8 cellular contexts compared by ENCODE assay signal in the genomic region with DNA sequence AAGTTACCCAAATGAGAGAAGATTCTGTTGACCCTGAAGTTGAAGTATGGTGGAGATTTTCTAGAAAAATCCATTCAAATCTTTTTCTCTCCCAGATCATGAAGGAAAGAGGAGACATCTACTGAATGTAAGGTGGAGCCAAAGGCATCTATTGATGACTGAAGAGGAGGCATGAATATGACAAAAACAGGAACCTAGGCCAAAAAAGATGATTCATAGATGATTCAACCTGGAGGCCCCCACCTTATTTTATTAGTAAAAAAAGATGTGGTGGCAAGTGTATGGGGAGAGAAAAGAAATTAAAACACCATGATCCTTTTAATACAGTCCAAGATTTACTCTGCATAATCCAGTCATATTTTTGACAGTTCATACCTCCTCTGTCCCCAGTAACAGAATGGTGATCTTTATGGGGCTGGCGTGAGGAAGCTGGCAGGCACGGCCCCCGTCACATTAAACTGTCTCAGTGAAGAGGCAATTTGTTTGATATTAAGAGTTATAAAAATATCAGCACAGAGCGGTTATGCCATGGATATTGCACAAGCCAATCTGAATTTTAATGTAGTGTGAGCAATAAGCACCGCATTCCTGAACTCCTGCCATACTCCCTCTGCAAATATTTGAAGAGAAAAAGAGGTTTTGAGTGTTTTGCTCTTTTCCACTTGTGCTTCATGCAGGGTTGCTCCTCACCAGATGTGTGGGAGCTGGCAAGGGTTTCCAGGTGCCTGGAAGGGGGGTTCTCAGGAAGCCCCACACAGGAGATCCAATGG.
DNase-seq lines count a peak whose midpoint lies in the region; ATAC-seq and TF ChIP-seq lines count a peak whose summit lies in the region.
"Not testable (repeated sequence)": the region's sequence is repeated elsewhere in the genome, so short reads cannot be mapped to it uniquely, and the experiment has no call there.

No MANE protein-coding gene starts in this region.

- H3K4me3 ChIP-seq in AG04450 (ENCODE audit: low read depth, low read length); MG63; adipocyte (ENCODE audit: low read length); colonic mucosa; lower lobe of right lung: not testable (repeated sequence)

- H3K9me3 ChIP-seq in AG04450 (ENCODE audit: control insufficient read depth, insufficient read depth, low read length); MG63; adipocyte (ENCODE audit: control insufficient read depth, low read length); colonic mucosa; lower lobe of right lung: not testable (repeated sequence)

- not testable (repeated sequence) for H3K36me3 ChIP-seq in MG63; adipocyte (ENCODE audit: control insufficient read depth, insufficient read depth, low read length, severe bottlenecking); colonic mucosa; lower lobe of right lung

- intact Hi-C loops in colonic mucosa (cut with DNase I); lower lobe of right lung (cut with DNase I): not testable (repeated sequence)

- H3K27ac ChIP-seq in AG04450 (ENCODE audit: low read depth, low read length); colonic mucosa; foreskin keratinocyte: not testable (repeated sequence)
- H3K27ac ChIP-seq in lower lobe of right lung = peak overlapping the region; percentile 18

- H3K4me1 ChIP-seq in adipocyte (ENCODE audit: control insufficient read depth, insufficient read depth, low read length) (peaks cover 48% of the 10 kb centered on the region), lower lobe of right lung (peaks cover 23% of the 10 kb centered on the region)
- not testable (repeated sequence) for H3K4me1 ChIP-seq in colonic mucosa, foreskin keratinocyte

- not testable (repeated sequence) for H3K27me3 ChIP-seq in AG04450 (ENCODE audit: control insufficient read depth, insufficient read depth, low read length); MG63; adipocyte (replicated peaks; ENCODE audit: control insufficient read depth, insufficient read depth, low read length); colonic mucosa; foreskin keratinocyte; lower lobe of right lung (ENCODE audit: low read depth)

- POLR2A ChIA-PET in AG04450 (lab: Yijun Ruan, JAX) = not testable (repeated sequence)

- not testable (repeated sequence) for TF ChIP-seq CTCF in AG04450 (IDR thresholded peaks at IDR 0.05; ENCODE audit: low read depth, low read length); colonic mucosa (IDR thresholded peaks at IDR 0.05); foreskin keratinocyte (conservative IDR thresholded peaks at IDR 0.05); lower lobe of right lung (IDR thresholded peaks at IDR 0.05)

- H3K9ac ChIP-seq in adipocyte (ENCODE audit: low read length); colonic mucosa (ENCODE audit: low read depth in 2 of 2, low read length in 2 of 2): not testable (repeated sequence)

- CTCF ChIA-PET in AG04450 (lab: Charles Lee) = not testable (repeated sequence)

- DNase-seq in AG04450 (ENCODE audit: low read depth, low spot score) (peak; percentile 32), EL (peak; percentile 72), MG63 (peak; percentile 46), adipocyte (ENCODE audit: low read depth) (peak; percentile 79), colonic mucosa (peak; percentile 21), foreskin keratinocyte (peak in 1 of 2 donors; percentile 61), stromal cell of bone marrow (ENCODE audit: low read depth) (peak; percentile 63)
- DNase-seq in lower lobe of right lung = not testable (repeated sequence)

- ATAC-seq in foreskin keratinocyte (peak; percentile 46), lower lobe of right lung (peak; percentile 75 to 76)
